In genomic region chr4:183261953-183262775, GRCh38 we compare ENCODE assay signal across 1 cellular context.
TF ChIP-seq lines count a peak whose summit lies in the region.

No MANE protein-coding gene starts in this region.

TF ChIP-seq in SK-N-SH, 30 proteins besides CTCF, POLR2A, EP300 and RAD21 (continued from another document):
- TF ChIP-seq MAX (IDR thresholded peaks at IDR 0.05; ENCODE audit: low read depth), result no peak
- TF ChIP-seq CHD2 (IDR thresholded peaks at IDR 0.05; ENCODE audit: low read length, partially characterized antibody), result no peak
